ENCODE assay signal across 25 cellular contexts in the genomic region with DNA sequence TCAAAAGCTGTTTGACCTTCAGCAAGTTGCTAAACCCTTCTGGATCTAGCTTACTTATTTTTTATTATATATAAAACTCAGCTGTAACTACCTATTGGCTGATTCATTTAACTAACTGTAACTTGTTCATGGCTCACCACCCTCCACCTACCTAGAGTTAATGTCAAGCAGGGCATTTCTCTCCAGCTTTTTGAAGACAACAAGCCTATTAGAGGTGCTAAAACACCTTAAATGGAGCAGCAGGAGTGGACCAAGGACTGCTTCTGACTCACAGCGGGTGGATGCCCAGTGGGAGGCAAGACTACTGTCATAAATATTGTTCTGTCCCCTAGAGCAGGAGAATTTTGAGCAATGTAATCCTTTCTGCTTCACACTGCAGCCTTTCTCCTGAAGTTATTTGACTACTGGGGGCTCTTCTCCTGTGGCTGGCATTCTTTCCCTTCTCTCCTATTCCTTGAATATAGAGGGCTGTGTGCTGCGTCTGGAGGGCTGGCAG.
"Had no signal": no experiment of that assay in that cellular context is flagged by ENCODE, and none has a peak within 500 bp of the region (broad histone marks: within the 10 kb centered on the region; RNA-seq: fewer than 3 reads in every experiment).

No MANE protein-coding gene starts in this region.

- H3K9me3 ChIP-seq: esophagus muscularis mucosa, gastroesophageal sphincter, heart left ventricle, left lung, mucosa of descending colon, neutrophil, right atrium auricular region, sigmoid colon, testis, tibial nerve, upper lobe of left lung had no signal

- H3K27ac ChIP-seq: dorsolateral prefrontal cortex, epithelial cell of prostate, esophagus muscularis mucosa, foreskin keratinocyte, gastroesophageal sphincter, heart left ventricle, left lung, neutrophil, parathyroid adenoma, right atrium auricular region, sigmoid colon, testis, tibial nerve, upper lobe of left lung had no signal

- DNase-seq: dorsolateral prefrontal cortex; effector CD4-positive, alpha-beta T cell; foreskin keratinocyte; heart left ventricle; hippocampal formation; left lung; mesenchymal stem cell; mucosa of descending colon; naive B cell; sigmoid colon; stimulated activated CD4-positive, alpha-beta T cell treated with anti-CD3 and anti-CD28 coated beads, Interleukin-2, amount 100 ng/mL, for 24 hours; stimulated activated CD4-positive, alpha-beta T cell treated with anti-CD3 and anti-CD28 coated beads, Interleukin-4, amount 100 ng/mL, for 4 hours; stimulated activated naive CD8-positive, alpha-beta T cell treated with anti-CD3 and anti-CD28 coated beads, Interleukin-15, Interleukin-2, amounts not matched to agents 100 U/mL and 50 U/mL, for 24 hours; substantia nigra; testis; upper lobe of left lung had no signal

- H3K4me1 ChIP-seq: esophagus muscularis mucosa, foreskin keratinocyte, gastroesophageal sphincter, heart left ventricle, left lung, parathyroid adenoma, right atrium auricular region, sigmoid colon, testis, tibial nerve, upper lobe of left lung had no signal

- H3K4me3 ChIP-seq: dorsolateral prefrontal cortex, esophagus muscularis mucosa, gastroesophageal sphincter, heart left ventricle, left lung, mucosa of descending colon, right atrium auricular region, sigmoid colon, testis, tibial nerve, upper lobe of left lung had no signal

- H3K27me3 ChIP-seq: esophagus muscularis mucosa, left lung, neutrophil, right atrium auricular region, sigmoid colon, testis, tibial nerve, upper lobe of left lung had no signal

- ATAC-seq: foreskin keratinocyte; gastroesophageal sphincter; heart left ventricle; left lung; mucosa of descending colon; natural killer cell treated with Interleukin-12 subunit alpha and Interleukin-12 subunit beta and Interleukin-15 and Interleukin-18, amount 100 ng/mL, for 72 hours; stimulated activated memory B cell treated with anti-CD40 and anti-IgM and Interleukin-4, amounts not matched to agents 10 μg/mL and 1 μg/mL and 100 μg/mL, for 72 hours; stimulated activated naive CD8-positive, alpha-beta T cell treated with anti-CD3 and anti-CD28 coated beads, Interleukin-15, Interleukin-2, amounts not matched to agents 100 U/mL and 50 U/mL, for 24 hours had no signal

- H3K36me3 ChIP-seq: esophagus muscularis mucosa, gastroesophageal sphincter, heart left ventricle, left lung, neutrophil, right atrium auricular region, sigmoid colon, tibial nerve, upper lobe of left lung had no signal
